Comparison of ENCODE assay signal across 1 cellular context in the genomic region with DNA sequence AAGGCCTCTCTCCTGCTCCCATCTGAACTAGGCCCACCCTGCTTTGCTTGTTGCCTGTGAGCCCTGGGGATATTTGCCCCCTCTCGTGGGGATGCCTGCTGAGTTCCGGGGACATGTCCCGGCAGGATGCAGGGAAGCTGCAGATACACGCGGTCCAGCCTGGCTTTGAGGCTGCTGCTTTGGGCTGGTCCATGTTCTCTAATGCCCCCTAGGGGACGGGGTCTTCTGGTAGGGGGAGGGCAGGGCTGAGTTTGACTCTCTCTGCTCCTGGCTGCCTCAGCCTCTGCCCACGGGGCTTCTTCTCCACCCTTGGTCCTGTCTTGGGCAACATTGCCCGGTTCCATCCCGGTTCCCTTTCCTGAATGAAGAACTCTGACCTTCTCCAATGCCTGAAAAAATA.
TF ChIP-seq lines count a peak whose summit lies in the region.

No MANE protein-coding gene starts in this region.

TF ChIP-seq in GM23338, 12 proteins besides CTCF, POLR2A, EP300 and RAD21 (continued from another document):
- TF ChIP-seq, protein P1, sequence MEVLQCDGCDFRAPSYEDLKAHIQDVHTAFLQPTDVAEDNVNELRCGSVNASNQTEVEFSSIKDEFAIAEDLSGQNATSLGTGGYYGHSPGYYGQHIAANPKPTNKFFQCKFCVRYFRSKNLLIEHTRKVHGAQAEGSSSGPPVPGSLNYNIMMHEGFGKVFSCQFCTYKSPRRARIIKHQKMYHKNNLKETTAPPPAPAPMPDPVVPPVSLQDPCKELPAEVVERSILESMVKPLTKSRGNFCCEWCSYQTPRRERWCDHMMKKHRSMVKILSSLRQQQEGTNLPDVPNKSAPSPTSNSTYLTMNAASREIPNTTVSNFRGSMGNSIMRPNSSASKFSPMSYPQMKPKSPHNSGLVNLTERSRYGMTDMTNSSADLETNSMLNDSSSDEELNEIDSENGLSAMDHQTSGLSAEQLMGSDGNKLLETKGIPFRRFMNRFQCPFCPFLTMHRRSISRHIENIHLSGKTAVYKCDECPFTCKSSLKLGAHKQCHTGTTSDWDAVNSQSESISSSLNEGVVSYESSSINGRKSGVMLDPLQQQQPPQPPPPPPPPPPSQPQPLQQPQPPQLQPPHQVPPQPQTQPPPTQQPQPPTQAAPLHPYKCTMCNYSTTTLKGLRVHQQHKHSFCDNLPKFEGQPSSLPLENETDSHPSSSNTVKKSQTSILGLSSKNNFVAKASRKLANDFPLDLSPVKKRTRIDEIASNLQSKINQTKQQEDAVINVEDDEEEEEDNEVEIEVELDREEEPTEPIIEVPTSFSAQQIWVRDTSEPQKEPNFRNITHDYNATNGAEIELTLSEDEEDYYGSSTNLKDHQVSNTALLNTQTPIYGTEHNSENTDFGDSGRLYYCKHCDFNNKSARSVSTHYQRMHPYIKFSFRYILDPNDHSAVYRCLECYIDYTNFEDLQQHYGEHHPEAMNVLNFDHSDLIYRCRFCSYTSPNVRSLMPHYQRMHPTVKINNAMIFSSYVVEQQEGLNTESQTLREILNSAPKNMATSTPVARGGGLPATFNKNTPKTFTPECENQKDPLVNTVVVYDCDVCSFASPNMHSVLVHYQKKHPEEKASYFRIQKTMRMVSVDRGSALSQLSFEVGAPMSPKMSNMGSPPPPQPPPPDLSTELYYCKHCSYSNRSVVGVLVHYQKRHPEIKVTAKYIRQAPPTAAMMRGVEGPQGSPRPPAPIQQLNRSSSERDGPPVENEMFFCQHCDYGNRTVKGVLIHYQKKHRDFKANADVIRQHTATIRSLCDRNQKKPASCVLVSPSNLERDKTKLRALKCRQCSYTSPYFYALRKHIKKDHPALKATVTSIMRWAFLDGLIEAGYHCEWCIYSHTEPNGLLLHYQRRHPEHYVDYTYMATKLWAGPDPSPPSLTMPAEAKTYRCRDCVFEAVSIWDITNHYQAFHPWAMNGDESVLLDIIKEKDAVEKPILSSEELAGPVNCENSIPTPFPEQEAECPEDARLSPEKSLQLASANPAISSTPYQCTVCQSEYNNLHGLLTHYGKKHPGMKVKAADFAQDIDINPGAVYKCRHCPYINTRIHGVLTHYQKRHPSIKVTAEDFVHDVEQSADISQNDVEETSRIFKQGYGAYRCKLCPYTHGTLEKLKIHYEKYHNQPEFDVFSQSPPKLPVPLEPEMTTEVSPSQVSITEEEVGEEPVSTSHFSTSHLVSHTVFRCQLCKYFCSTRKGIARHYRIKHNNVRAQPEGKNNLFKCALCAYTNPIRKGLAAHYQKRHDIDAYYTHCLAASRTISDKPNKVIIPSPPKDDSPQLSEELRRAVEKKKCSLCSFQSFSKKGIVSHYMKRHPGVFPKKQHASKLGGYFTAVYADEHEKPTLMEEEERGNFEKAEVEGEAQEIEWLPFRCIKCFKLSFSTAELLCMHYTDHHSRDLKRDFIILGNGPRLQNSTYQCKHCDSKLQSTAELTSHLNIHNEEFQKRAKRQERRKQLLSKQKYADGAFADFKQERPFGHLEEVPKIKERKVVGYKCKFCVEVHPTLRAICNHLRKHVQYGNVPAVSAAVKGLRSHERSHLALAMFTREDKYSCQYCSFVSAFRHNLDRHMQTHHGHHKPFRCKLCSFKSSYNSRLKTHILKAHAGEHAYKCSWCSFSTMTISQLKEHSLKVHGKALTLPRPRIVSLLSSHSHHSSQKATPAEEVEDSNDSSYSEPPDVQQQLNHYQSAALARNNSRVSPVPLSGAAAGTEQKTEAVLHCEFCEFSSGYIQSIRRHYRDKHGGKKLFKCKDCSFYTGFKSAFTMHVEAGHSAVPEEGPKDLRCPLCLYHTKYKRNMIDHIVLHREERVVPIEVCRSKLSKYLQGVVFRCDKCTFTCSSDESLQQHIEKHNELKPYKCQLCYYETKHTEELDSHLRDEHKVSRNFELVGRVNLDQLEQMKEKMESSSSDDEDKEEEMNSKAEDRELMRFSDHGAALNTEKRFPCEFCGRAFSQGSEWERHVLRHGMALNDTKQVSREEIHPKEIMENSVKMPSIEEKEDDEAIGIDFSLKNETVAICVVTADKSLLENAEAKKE (CRISPR knock-in tag; IDR thresholded peaks at IDR 0.05) = no peak
- TF ChIP-seq JUNB (IDR thresholded peaks at IDR 0.05; ENCODE audit: unreplicated experiment) = no peak
- TF ChIP-seq ZNF331 (CRISPR knock-in tag; IDR thresholded peaks at IDR 0.05; ENCODE audit: low read depth) = no peak
- TF ChIP-seq, protein P2, sequence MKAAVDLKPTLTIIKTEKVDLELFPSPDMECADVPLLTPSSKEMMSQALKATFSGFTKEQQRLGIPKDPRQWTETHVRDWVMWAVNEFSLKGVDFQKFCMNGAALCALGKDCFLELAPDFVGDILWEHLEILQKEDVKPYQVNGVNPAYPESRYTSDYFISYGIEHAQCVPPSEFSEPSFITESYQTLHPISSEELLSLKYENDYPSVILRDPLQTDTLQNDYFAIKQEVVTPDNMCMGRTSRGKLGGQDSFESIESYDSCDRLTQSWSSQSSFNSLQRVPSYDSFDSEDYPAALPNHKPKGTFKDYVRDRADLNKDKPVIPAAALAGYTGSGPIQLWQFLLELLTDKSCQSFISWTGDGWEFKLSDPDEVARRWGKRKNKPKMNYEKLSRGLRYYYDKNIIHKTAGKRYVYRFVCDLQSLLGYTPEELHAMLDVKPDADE (IDR thresholded peaks at IDR 0.05) = no peak
- TF ChIP-seq, protein P3, sequence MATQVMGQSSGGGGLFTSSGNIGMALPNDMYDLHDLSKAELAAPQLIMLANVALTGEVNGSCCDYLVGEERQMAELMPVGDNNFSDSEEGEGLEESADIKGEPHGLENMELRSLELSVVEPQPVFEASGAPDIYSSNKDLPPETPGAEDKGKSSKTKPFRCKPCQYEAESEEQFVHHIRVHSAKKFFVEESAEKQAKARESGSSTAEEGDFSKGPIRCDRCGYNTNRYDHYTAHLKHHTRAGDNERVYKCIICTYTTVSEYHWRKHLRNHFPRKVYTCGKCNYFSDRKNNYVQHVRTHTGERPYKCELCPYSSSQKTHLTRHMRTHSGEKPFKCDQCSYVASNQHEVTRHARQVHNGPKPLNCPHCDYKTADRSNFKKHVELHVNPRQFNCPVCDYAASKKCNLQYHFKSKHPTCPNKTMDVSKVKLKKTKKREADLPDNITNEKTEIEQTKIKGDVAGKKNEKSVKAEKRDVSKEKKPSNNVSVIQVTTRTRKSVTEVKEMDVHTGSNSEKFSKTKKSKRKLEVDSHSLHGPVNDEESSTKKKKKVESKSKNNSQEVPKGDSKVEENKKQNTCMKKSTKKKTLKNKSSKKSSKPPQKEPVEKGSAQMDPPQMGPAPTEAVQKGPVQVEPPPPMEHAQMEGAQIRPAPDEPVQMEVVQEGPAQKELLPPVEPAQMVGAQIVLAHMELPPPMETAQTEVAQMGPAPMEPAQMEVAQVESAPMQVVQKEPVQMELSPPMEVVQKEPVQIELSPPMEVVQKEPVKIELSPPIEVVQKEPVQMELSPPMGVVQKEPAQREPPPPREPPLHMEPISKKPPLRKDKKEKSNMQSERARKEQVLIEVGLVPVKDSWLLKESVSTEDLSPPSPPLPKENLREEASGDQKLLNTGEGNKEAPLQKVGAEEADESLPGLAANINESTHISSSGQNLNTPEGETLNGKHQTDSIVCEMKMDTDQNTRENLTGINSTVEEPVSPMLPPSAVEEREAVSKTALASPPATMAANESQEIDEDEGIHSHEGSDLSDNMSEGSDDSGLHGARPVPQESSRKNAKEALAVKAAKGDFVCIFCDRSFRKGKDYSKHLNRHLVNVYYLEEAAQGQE (IDR thresholded peaks at IDR 0.05; ENCODE audit: unreplicated experiment) = no peak
- no peak for TF ChIP-seq NANOG (IDR thresholded peaks at IDR 0.05; ENCODE audit: borderline replicate concordance)
- TF ChIP-seq POLR2AphosphoS5 (IDR thresholded peaks at IDR 0.05; ENCODE audit: low read depth) = no peak
- no peak for TF ChIP-seq EZH2 (IDR thresholded peaks at IDR 0.05; ENCODE audit: low read depth, unreplicated experiment)
- no peak for TF ChIP-seq CREB1 (CRISPR knock-in tag; IDR thresholded peaks at IDR 0.05; ENCODE audit: low read depth)
- no peak for TF ChIP-seq EZH2phosphoT487 (IDR thresholded peaks at IDR 0.05; ENCODE audit: unreplicated experiment)
TF ChIP-seq in GM23338: peak in this region for 0.
